ENCODE assay signal across 18 cellular contexts in the genomic region with DNA sequence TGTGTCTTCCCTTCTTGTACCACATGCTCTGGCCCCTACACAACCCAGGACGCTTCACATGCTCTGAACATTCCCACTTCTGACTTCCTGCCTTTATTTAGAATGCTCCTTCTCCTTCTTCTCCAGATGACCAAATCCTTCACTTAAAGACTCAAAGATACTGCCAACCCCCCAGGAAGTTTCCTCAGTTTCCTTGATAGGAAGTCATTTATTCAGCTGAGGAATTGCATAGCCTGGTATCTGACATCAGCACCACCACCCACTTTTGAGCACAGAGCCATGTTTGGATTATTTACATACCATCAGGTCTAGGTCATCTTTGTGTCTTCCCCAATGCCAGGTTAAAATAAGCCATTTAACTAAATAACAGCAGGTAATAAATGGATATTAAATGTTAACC. TPM values are rescaled to one million over a fixed set of nuclear protein-coding genes. Genes with fewer than 3 reads are reported as not detected.
DNase-seq lines count a peak whose midpoint lies in the region; ATAC-seq, FAIRE-seq and TF ChIP-seq lines count a peak whose summit lies in the region.
"Had no signal": no experiment of that assay in that cellular context is flagged by ENCODE, and none has a peak within 500 bp of the region (broad histone marks: within the 10 kb centered on the region; RNA-seq: fewer than 3 reads in every experiment).

No MANE protein-coding gene starts in this region.

- H3K18ac ChIP-seq in mesendoderm (ENCODE audit: low read length), result no peak overlapping the region

- H3K36me3 Mint-ChIP-seq in Caco-2 (ENCODE audit: insufficient read depth, unreplicated experiment), result peaks cover 7% of the 10 kb centered on the region
- H3K36me3 Mint-ChIP-seq: activated CD4-positive, alpha-beta memory T cell treated with anti-CD3 and anti-CD28 coated beads for 36 hours had no signal

- CTCF ChIA-PET in Caco-2 (lab: Charles Lee), result no interaction called here

- no peak overlapping the region for H2AK5ac ChIP-seq in mesendoderm (ENCODE audit: low read length)

- intact Hi-C loops in Caco-2 (cut with micrococcal nuclease; ENCODE audit: unreplicated experiment) (loop anchor here (5.0 kb wide), 2 partner anchors 38 to 147 kb away; partner anchors contain the start of genes GLMN and RPAP2), pancreas (cut with DNase I) (no loop called here)

- no TSS peak for BruUV-seq in Caco-2 (replicated peaks; lab: Mats Ljungman, UMichigan)

- no peaks in the 10 kb centered on the region for H3K9me3 Mint-ChIP-seq in Caco-2 (ENCODE audit: unreplicated experiment)
- H3K9me3 Mint-ChIP-seq: activated CD4-positive, alpha-beta memory T cell treated with anti-CD3 and anti-CD28 coated beads for 36 hours had no signal

- POLR2A ChIA-PET in Caco-2 (lab: Charles Lee), result no interaction called here

- H3K79me1 ChIP-seq in mesendoderm (ENCODE audit: low read length), result no peaks in the 10 kb centered on the region

- no peaks in the 10 kb centered on the region for H3K27me3 ChIP-seq in Caco-2 (replicated peaks; ENCODE audit: control insufficient read depth, insufficient read depth, low read length)
- no peaks in the 10 kb centered on the region for H3K27me3 ChIP-seq in mesendoderm (ENCODE audit: insufficient read depth, low read length, poor library complexity)
- H3K27me3 ChIP-seq in pancreas, result no peaks in the 10 kb centered on the region
- H3K27me3 ChIP-seq in SJCRH30, result no peaks in the 10 kb centered on the region
- H3K27me3 ChIP-seq: BLaER1 treated with 17β-estradiol and CSF1 and Interleukin-3, amounts not matched to agents 10 nM and 100 nM; SJSA1 had no signal

- H2BK15ac ChIP-seq in mesendoderm (replicated peaks; ENCODE audit: low read depth), result no peak overlapping the region

- WGBS in mesendoderm (ENCODE audit: extremely low coverage, insufficient coverage, low lambda C conversion rate), result no CpG with 5 or more reads among the region's 1 CpG
- WGBS in pancreas, 2 donors, result 87 to 100% methylated on average over 1 of the region's 1 CpG

- H3K27me3 Mint-ChIP-seq in Caco-2 (ENCODE audit: insufficient read depth, unreplicated experiment), result no peaks in the 10 kb centered on the region
- H3K27me3 Mint-ChIP-seq: activated CD4-positive, alpha-beta memory T cell treated with anti-CD3 and anti-CD28 coated beads for 36 hours had no signal

- H2BK5ac ChIP-seq in mesendoderm (ENCODE audit: low read length), result no peak overlapping the region

- TF ChIP-seq CTCF in Caco-2 (IDR thresholded peaks at IDR 0.05; ENCODE audit: insufficient read depth in 1 of 2, low read depth in 1 of 2, low read length in 1 of 2, severe bottlenecking in 1 of 2, unreplicated experiment in 1 of 2) (no peak), choroid plexus epithelial cell (conservative IDR thresholded peaks at IDR 0.05; ENCODE audit: low read depth, low read length) (no peak), pancreas (IDR thresholded peaks at IDR 0.05) (no peak)

- no peak for TF ChIP-seq RAD21 in Ishikawa (IDR thresholded peaks at IDR 0.05; ENCODE audit: low read depth)

- H3K27ac Mint-ChIP-seq in Caco-2 (ENCODE audit: unreplicated experiment), result peak overlapping the region; percentile 47
- H3K27ac Mint-ChIP-seq: activated CD4-positive, alpha-beta memory T cell treated with anti-CD3 and anti-CD28 coated beads for 36 hours had no signal

- no peak overlapping the region for H3K9ac ChIP-seq in mesendoderm (ENCODE audit: low read length)
- H3K9ac ChIP-seq: BLaER1 treated with 17β-estradiol and CSF1 and Interleukin-3, amounts not matched to agents 10 nM and 100 nM; parathyroid adenoma had no signal

- H3K27ac ChIP-seq in mesendoderm (ENCODE audit: low read depth, low read length), result no peak overlapping the region
- no peak overlapping the region for H3K27ac ChIP-seq in pancreas
- H3K27ac ChIP-seq in SJCRH30, result no peak overlapping the region
- H3K27ac ChIP-seq: BLaER1 treated with 17β-estradiol and CSF1 and Interleukin-3, amounts not matched to agents 10 nM and 100 nM; parathyroid adenoma; SJSA1 had no signal

- DNase-seq in Caco-2 (no peak), choroid plexus epithelial cell (ENCODE audit: low read depth) (peak; percentile 64), mesendoderm (peak; percentile 79), pancreas (no peak), SJCRH30 (no peak), NCI-H128 (lab: John Stamatoyannopoulos, UW; ENCODE audit: unreplicated experiment) (no peak)
- DNase-seq: activated CD4-positive, alpha-beta memory T cell treated with anti-CD3 and anti-CD28 coated beads for 36 hours; aorta; effector CD4-positive, alpha-beta T cell; mucosa of descending colon; NCI-H1092; stimulated activated CD4-positive, alpha-beta T cell treated with anti-CD3 and anti-CD28 coated beads, Interleukin-12 subunit alpha, Interleukin-12 subunit beta, amount 100 ng/mL, for 4 hours had no signal

- FAIRE-seq in pancreas (lab: Jason Lieb, UNC), result no peak
- FAIRE-seq: islet of Langerhans had no signal

- H4K5ac ChIP-seq in mesendoderm (ENCODE audit: low read length), result no peak overlapping the region

- H3K4me3 Mint-ChIP-seq in Caco-2 (ENCODE audit: unreplicated experiment), result no peak overlapping the region
- H3K4me3 Mint-ChIP-seq: activated CD4-positive, alpha-beta memory T cell treated with anti-CD3 and anti-CD28 coated beads for 36 hours had no signal

- H3K9me3 ChIP-seq in Caco-2 (no peaks in the 10 kb centered on the region), pancreas (no peaks in the 10 kb centered on the region), SJCRH30 (replicated peaks) (no peaks in the 10 kb centered on the region)
- H3K9me3 ChIP-seq: BLaER1 treated with 17β-estradiol and CSF1 and Interleukin-3, amounts not matched to agents 10 nM and 100 nM; mucosa of descending colon; SJSA1 had no signal

- H3K4me1 Mint-ChIP-seq in Caco-2 (ENCODE audit: low read depth, unreplicated experiment), result peaks cover 38% of the 10 kb centered on the region

- H3K36me3 ChIP-seq in Caco-2 (ENCODE audit: control insufficient read depth, insufficient read depth, low read length) (no peaks in the 10 kb centered on the region), mesendoderm (ENCODE audit: control insufficient read depth, insufficient read depth, low read length) (no peaks in the 10 kb centered on the region), pancreas (no peaks in the 10 kb centered on the region), SJCRH30 (no peaks in the 10 kb centered on the region)
- H3K36me3 ChIP-seq: BLaER1 treated with 17β-estradiol and CSF1 and Interleukin-3, amounts not matched to agents 10 nM and 100 nM; SJSA1 had no signal

- no peak overlapping the region for H4K8ac ChIP-seq in mesendoderm (ENCODE audit: low read depth, low read length)

- H3K4me1 ChIP-seq in Caco-2 (peaks cover 27% of the 10 kb centered on the region), mesendoderm (ENCODE audit: control insufficient read depth, low read depth, low read length) (peaks cover 5% of the 10 kb centered on the region), pancreas (no peaks in the 10 kb centered on the region), SJCRH30 (peaks cover 17% of the 10 kb centered on the region)
- H3K4me1 ChIP-seq: parathyroid adenoma, SJSA1 had no signal

- no peak overlapping the region for H2BK120ac ChIP-seq in mesendoderm (ENCODE audit: low read depth, low read length)

- no peak overlapping the region for H3K4me2 ChIP-seq in mesendoderm (ENCODE audit: low read length)
- H3K4me2 ChIP-seq: BLaER1 treated with 17β-estradiol and CSF1 and Interleukin-3, amounts not matched to agents 10 nM and 100 nM had no signal

- H3K4me3 ChIP-seq in Caco-2 (ENCODE audit: low read depth, low read length) (no peak overlapping the region), choroid plexus epithelial cell (ENCODE audit: low read depth, low read length) (no peak overlapping the region), mesendoderm (ENCODE audit: low read length) (no peak overlapping the region), pancreas (no peak overlapping the region), SJCRH30 (no peak overlapping the region)
- H3K4me3 ChIP-seq: BLaER1 treated with 17β-estradiol and CSF1 and Interleukin-3, amounts not matched to agents 10 nM and 100 nM; mucosa of descending colon; SJSA1 had no signal

- H3K56ac ChIP-seq in mesendoderm (ENCODE audit: low read length), result no peak overlapping the region

- no peak overlapping the region for H3K4ac ChIP-seq in mesendoderm (ENCODE audit: low read depth, low read length)

- no peaks in the 10 kb centered on the region for H3K79me2 ChIP-seq in mesendoderm (ENCODE audit: control insufficient read depth, insufficient read depth, low read length)
- H3K79me2 ChIP-seq: parathyroid adenoma had no signal

- ATAC-seq in pancreas (no peak), HG02884 (IDR thresholded peaks at IDR 0.05; ENCODE audit: unreplicated experiment) (no peak)
- ATAC-seq: mucosa of descending colon had no signal

- H3K23ac ChIP-seq in mesendoderm (ENCODE audit: low read length), result no peak overlapping the region

- no peak for TF ChIP-seq EP300 in Ishikawa (IDR thresholded peaks at IDR 0.05; ENCODE audit: borderline replicate concordance)

TF ChIP-seq in Ishikawa, 13 proteins besides CTCF, POLR2A, EP300 and RAD21 (continues in another document):
- TF ChIP-seq, protein P1, sequence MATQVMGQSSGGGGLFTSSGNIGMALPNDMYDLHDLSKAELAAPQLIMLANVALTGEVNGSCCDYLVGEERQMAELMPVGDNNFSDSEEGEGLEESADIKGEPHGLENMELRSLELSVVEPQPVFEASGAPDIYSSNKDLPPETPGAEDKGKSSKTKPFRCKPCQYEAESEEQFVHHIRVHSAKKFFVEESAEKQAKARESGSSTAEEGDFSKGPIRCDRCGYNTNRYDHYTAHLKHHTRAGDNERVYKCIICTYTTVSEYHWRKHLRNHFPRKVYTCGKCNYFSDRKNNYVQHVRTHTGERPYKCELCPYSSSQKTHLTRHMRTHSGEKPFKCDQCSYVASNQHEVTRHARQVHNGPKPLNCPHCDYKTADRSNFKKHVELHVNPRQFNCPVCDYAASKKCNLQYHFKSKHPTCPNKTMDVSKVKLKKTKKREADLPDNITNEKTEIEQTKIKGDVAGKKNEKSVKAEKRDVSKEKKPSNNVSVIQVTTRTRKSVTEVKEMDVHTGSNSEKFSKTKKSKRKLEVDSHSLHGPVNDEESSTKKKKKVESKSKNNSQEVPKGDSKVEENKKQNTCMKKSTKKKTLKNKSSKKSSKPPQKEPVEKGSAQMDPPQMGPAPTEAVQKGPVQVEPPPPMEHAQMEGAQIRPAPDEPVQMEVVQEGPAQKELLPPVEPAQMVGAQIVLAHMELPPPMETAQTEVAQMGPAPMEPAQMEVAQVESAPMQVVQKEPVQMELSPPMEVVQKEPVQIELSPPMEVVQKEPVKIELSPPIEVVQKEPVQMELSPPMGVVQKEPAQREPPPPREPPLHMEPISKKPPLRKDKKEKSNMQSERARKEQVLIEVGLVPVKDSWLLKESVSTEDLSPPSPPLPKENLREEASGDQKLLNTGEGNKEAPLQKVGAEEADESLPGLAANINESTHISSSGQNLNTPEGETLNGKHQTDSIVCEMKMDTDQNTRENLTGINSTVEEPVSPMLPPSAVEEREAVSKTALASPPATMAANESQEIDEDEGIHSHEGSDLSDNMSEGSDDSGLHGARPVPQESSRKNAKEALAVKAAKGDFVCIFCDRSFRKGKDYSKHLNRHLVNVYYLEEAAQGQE (IDR thresholded peaks at IDR 0.05; ENCODE audit: low read depth), result no peak
- TF ChIP-seq EGR1 (IDR thresholded peaks at IDR 0.05), result no peak

RNA-seq across cellular contexts. Expression of gene GFI1, which starts 42.4 kb away (rescaled TPM):
- 0.93 and 1.8 TPM in 2 replicates for total RNA-seq in Caco-2 (2022)
- 0.08 TPM for polyA plus RNA-seq in mesendoderm (2013, experiment 1 of 2)
- polyA plus RNA-seq in mesendoderm (2013, experiment 2 of 2), result 0.13 TPM
- total RNA-seq in pancreas, result 1 to 10 TPM; 5.2 to 7.4 (median 6.6) TPM
- polyA plus RNA-seq in pancreas, result 1 to 10 TPM; 5.4 TPM
- 3.2 TPM in 2 replicates for total RNA-seq in SJCRH30 (2014; rRNA removed; shearing (Covaris generic))
- total RNA-seq: SJSA1 had no signal

Comparison
In these comparisons a context has a peak if more than half of its experiments do, and no peak if none do; other contexts are left out.
1. DNase-seq: peak in choroid plexus epithelial cell (single experiment) and mesendoderm (single experiment); none in Caco-2 (0 of 2), pancreas (0 of 6), SJCRH30 (0 of 2) and NCI-H128 (single experiment).